ENCODE assay signal across 16 cellular contexts in the genomic region with DNA sequence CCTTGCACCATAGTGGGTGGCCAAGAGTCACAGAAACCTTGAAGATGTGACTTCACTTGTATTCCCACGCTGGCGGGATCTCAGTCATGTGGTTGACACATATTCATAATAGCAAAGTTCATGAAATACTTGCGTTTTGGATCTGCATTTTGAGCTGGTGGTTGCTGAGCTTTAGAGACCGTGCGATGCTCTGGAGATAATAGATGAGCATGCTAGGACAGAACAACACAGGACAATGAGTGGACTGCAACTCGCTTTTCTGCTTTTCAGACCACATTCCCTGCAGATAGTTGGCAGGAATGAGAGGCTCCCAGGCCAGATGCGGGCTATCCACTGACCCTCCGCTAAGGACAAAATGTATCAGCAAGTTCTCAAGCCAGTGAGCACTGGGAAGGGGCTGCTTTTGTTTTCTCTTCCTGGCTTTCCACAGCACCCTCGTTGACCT. TPM values are rescaled to one million over a fixed set of nuclear protein-coding genes. Genes with fewer than 3 reads are reported as not detected.
DNase-seq lines count a peak whose midpoint lies in the region; ATAC-seq and TF ChIP-seq lines count a peak whose summit lies in the region.
"Had no signal": no experiment of that assay in that cellular context is flagged by ENCODE, and none has a peak within 500 bp of the region (broad histone marks: within the 10 kb centered on the region; RNA-seq: fewer than 3 reads in every experiment).

No MANE protein-coding gene starts in this region.

- no peak overlapping the region for H2AK9ac ChIP-seq in IMR-90 (replicated peaks; ENCODE audit: low read depth, low read length, poor library complexity)

- CTCF ChIA-PET in IMR-90 (lab: Yijun Ruan, JAX): no interaction called here

- H3K4me1 ChIP-seq in IMR-90 (ENCODE audit: control insufficient read depth, insufficient read depth, low read length): peaks cover 9% of the 10 kb centered on the region
- peaks cover 0 to 14% of the 10 kb centered on the region in 2 donors for H3K4me1 ChIP-seq in right atrium auricular region
- H3K4me1 ChIP-seq in testis: peaks cover 37% of the 10 kb centered on the region

- no peak overlapping the region for H3K4ac ChIP-seq in IMR-90 (ENCODE audit: low read depth, low read length)

- H3K9ac ChIP-seq in IMR-90 (ENCODE audit: low read depth, low read length): no peak overlapping the region

- H3K27me3 ChIP-seq in IMR-90 (ENCODE audit: control insufficient read depth, insufficient read depth, low read length) (no peaks in the 10 kb centered on the region; the same call in 1 of the 2 replicates), brain microvascular endothelial cell (replicated peaks) (no peaks in the 10 kb centered on the region), right atrium auricular region (no peaks in the 10 kb centered on the region), testis (no peaks in the 10 kb centered on the region), H7 (ENCODE audit: control insufficient read depth, insufficient read depth, low read length) (no peaks in the 10 kb centered on the region)

- DNase-seq in IMR-90: no peak
- peak; percentile 28 for DNase-seq in brain microvascular endothelial cell
- peak; percentile 59 for DNase-seq in right atrium auricular region (ENCODE audit: low spot score)
- DNase-seq in testis: peak; percentile 51
- no peak for DNase-seq in amygdala (lab: John Stamatoyannopoulos, UW)
- DNase-seq in H7: no peak
- no peak for DNase-seq in SW 1271 (lab: John Stamatoyannopoulos, UW)
- DNase-seq: activated T-cell treated with anti-CD3 and anti-CD28 coated beads, Interleukin-2, amount 50 U/mL, for 4 hours; amniotic stem cell; CD4-positive, alpha-beta T cell; Kasumi-1; mesendoderm; NCI-H748 treated with DMSO at 0.1 percent for 48 hours; substantia nigra had no signal

- no peak overlapping the region for H3K23ac ChIP-seq in IMR-90 (ENCODE audit: low read depth, low read length)

- no peak overlapping the region for H2BK20ac ChIP-seq in IMR-90 (ENCODE audit: low read depth, low read length)

- dilution Hi-C loops in IMR-90 (cut with HindIII; ENCODE audit: low sequenced_read_pairs, unreplicated experiment): no loop called here

- H3K14ac ChIP-seq in IMR-90 (replicated peaks; ENCODE audit: low read depth, low read length): 0 out of 2 replicates have a peak overlapping the region, but pooled peaks have one; percentile 15

- H4K8ac ChIP-seq in IMR-90 (ENCODE audit: low read depth in 2 of 2, low read length in 2 of 2): no peak overlapping the region

- no peak for TF ChIP-seq RAD21 in IMR-90 (IDR thresholded peaks at IDR 0.05; ENCODE audit: low read length)

- no peak for ATAC-seq in IMR-90 (ENCODE audit: low read depth)

- BruUV-seq in IMR-90 (replicated peaks; lab: Mats Ljungman, UMichigan): no TSS peak

- H3K79me1 ChIP-seq in IMR-90 (ENCODE audit: low read depth in 1 of 2, low read length in 2 of 2): no peaks in the 10 kb centered on the region

- H2BK120ac ChIP-seq in IMR-90 (ENCODE audit: low read depth, low read length): no peak overlapping the region

- peak overlapping the region; percentile 41; the same call in 1 of the 3 replicates for H2BK15ac ChIP-seq in IMR-90 (ENCODE audit: low read depth, low read length)

- H3K4me2 ChIP-seq in IMR-90 (ENCODE audit: low read depth, low read length): no peak overlapping the region

- in situ Hi-C loops in IMR-90 (cut with MboI; ENCODE audit: low sequenced_read_pairs): no loop called here
- in situ Hi-C loops in brain microvascular endothelial cell (cut with HindIII; ENCODE audit: low pct_ligation_motif_present, low sequenced_read_pairs): no loop called here

- POLR2A ChIA-PET in IMR-90 (lab: Charles Lee; ENCODE audit: unreplicated experiment): no interaction called here

- H3K36me3 ChIP-seq in IMR-90 (ENCODE audit: control insufficient read depth, insufficient read depth, low read length) (no peaks in the 10 kb centered on the region), brain microvascular endothelial cell (replicated peaks) (no peaks in the 10 kb centered on the region), right atrium auricular region (no peaks in the 10 kb centered on the region), testis (ENCODE audit: low read depth, missing control alignments) (no peaks in the 10 kb centered on the region), H7 (replicated peaks; ENCODE audit: control insufficient read depth, insufficient read depth, low read length) (no peaks in the 10 kb centered on the region)

- H3K9me1 ChIP-seq in IMR-90 (ENCODE audit: insufficient read depth, low read length): peaks cover 7% of the 10 kb centered on the region; the same call in 1 of the 2 replicates

- H3K27ac ChIP-seq in IMR-90 (ENCODE audit: insufficient read depth, low read length) (no peak overlapping the region), brain microvascular endothelial cell (peak overlapping the region; percentile 82), right atrium auricular region (peak overlapping the region; percentile 38 to 62), testis (peak overlapping the region in 1 of 2 donors; percentile 73)

- TF ChIP-seq CTCF in IMR-90 (conservative IDR thresholded peaks at IDR 0.05; ENCODE audit: low read depth, low read length) (no peak), brain microvascular endothelial cell (IDR thresholded peaks at IDR 0.05; ENCODE audit: low read depth, low read length, missing control alignments) (no peak), right atrium auricular region (IDR thresholded peaks at IDR 0.05) (no peak), testis (IDR thresholded peaks at IDR 0.05) (no peak)

- H4K5ac ChIP-seq in IMR-90 (ENCODE audit: low read depth, low read length): 0 out of 2 replicates have a peak overlapping the region, but pooled peaks have one; percentile 8

- TF ChIP-seq POLR2A in IMR-90 (IDR thresholded peaks at IDR 0.05; ENCODE audit: low read depth, low read length) (no peak), testis (IDR thresholded peaks at IDR 0.05) (no peak)

- intact Hi-C loops in IMR-90 (cut with micrococcal nuclease): no loop called here
- intact Hi-C loops in testis (cut with DNase I; ENCODE audit: low total_unique reads): loop anchor here (10.0 kb wide), 1 partner anchor 63 kb away; no protein-coding TSS in a partner anchor

- H2AFZ ChIP-seq in IMR-90 (replicated peaks; ENCODE audit: low read length, poor library complexity): no peak overlapping the region

- H4K20me1 ChIP-seq in IMR-90 (ENCODE audit: insufficient read depth, low read length): no peaks in the 10 kb centered on the region

- no peak overlapping the region for H4K91ac ChIP-seq in IMR-90 (ENCODE audit: insufficient read depth, low read depth, low read length)

- H3K4me3 ChIP-seq in IMR-90 (ENCODE audit: insufficient read depth, low read depth, low read length) (no peak overlapping the region), brain microvascular endothelial cell (ENCODE audit: low read depth, low read length) (no peak overlapping the region), right atrium auricular region (no peak overlapping the region), testis (no peak overlapping the region), H7 (ENCODE audit: insufficient read depth, low read depth, low read length) (no peak overlapping the region)

- H3K56ac ChIP-seq in IMR-90 (ENCODE audit: extremely low read depth, insufficient read depth, low read length): no peak overlapping the region

- H2AK5ac ChIP-seq in IMR-90 (ENCODE audit: low read depth, low read length): peak overlapping the region; percentile 35; the same call in 1 of the 2 replicates

- 93% methylated on average over 3 of the region's 9 CpGs; no CpG with 5 or more reads in 1 of the 2 experiments for WGBS in IMR-90 (ENCODE audit: extremely low coverage in 2 of 2, insufficient read length in 1 of 2), 2 experiments
- 41 to 60% methylated on average over 9 of the region's 9 CpGs for WGBS in testis, 2 donors

- H3K9me3 ChIP-seq in IMR-90 (ENCODE audit: control insufficient read depth, insufficient read depth, low read length) (no peaks in the 10 kb centered on the region), right atrium auricular region (no peaks in the 10 kb centered on the region), testis (no peaks in the 10 kb centered on the region)

- H2BK5ac ChIP-seq in IMR-90 (ENCODE audit: low read depth, low read length, poor library complexity, severe bottlenecking): no peak overlapping the region

- H3K18ac ChIP-seq in IMR-90 (ENCODE audit: low read depth, low read length): peak overlapping the region; percentile 17; the same call in 1 of the 2 replicates

TF ChIP-seq in IMR-90, 13 proteins besides CTCF, POLR2A, EP300 and RAD21 (continues in another document):
- TF ChIP-seq SMC3 (IDR thresholded peaks at IDR 0.05; ENCODE audit: low read depth, low read length) (no peak), MXI1 (IDR thresholded peaks at IDR 0.05; ENCODE audit: borderline replicate concordance, low read depth, low read length) (no peak)
- TF ChIP-seq, protein P1, sequence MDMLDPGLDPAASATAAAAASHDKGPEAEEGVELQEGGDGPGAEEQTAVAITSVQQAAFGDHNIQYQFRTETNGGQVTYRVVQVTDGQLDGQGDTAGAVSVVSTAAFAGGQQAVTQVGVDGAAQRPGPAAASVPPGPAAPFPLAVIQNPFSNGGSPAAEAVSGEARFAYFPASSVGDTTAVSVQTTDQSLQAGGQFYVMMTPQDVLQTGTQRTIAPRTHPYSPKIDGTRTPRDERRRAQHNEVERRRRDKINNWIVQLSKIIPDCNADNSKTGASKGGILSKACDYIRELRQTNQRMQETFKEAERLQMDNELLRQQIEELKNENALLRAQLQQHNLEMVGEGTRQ (IDR thresholded peaks at IDR 0.05; ENCODE audit: low read depth, low read length): no peak

RNA-seq across cellular contexts. Expression of a gene that starts 13.8 kb away (rescaled TPM):
- 4.4 and 5.0 TPM in 2 replicates for total RNA-seq in IMR-90 (2012; rRNA removed)
- polyA plus RNA-seq in IMR-90 (2012; rRNA removed): 20.4 and 22.8 TPM in 2 replicates
- polyA plus RNA-seq in IMR-90 (2012; cell fraction: cytosol; rRNA removed): 13.5 and 13.6 TPM in 2 replicates
- polyA plus RNA-seq in IMR-90 (2012; cell fraction: nucleus; rRNA removed; ENCODE audit: low replicate concordance): 68.7 and 105 TPM in 2 replicates
- 1 to 10 TPM; 2.2 to 3.0 TPM for total RNA-seq in right atrium auricular region
- 10 to 100 TPM; 15.7 to 16.2 TPM for total RNA-seq in testis
- polyA plus RNA-seq in testis (ENCODE audit: insufficient read depth, low read depth, low replicate concordance): 8.7 TPM
- total RNA-seq in H7 (2014; rRNA removed; shearing (Covaris generic)): 3.4 TPM in 2 replicates

RNA-seq across cellular contexts. Expression of a gene that starts 36.3 kb away (rescaled TPM):
- total RNA-seq in IMR-90 (2012; rRNA removed) (not detected in 2 replicates), right atrium auricular region (not detected), testis (under 1 TPM; 0.16 to 0.31 TPM)
- polyA plus RNA-seq in IMR-90 (2012; rRNA removed) (not detected in 2 replicates), testis (ENCODE audit: insufficient read depth, low read depth, low replicate concordance) (0.26 TPM)
- not detected in 2 replicates for polyA plus RNA-seq in IMR-90 (2012; cell fraction: cytosol; rRNA removed)
- polyA plus RNA-seq in IMR-90 (2012; cell fraction: nucleus; rRNA removed; ENCODE audit: low replicate concordance): not detected in 2 replicates
- not detected in 2 replicates for total RNA-seq in H7 (2014; rRNA removed; shearing (Covaris generic))
- total RNA-seq: activated T-cell treated with anti-CD3 and anti-CD28 coated beads, Interleukin-2, amount 50 U/mL, for 4 hours; CD4-positive, alpha-beta T cell; RPMI7951; T-helper 2 cell treated with Interferon-gamma antibody and Interleukin-4, amounts not matched to agents 100 ng/mL and 5 ng/mL, for 36 hours had no signal

Comparison
In these comparisons a context has a peak if more than half of its experiments do, and no peak if none do; other contexts are left out.
1. DNase-seq: peak in brain microvascular endothelial cell (single experiment), right atrium auricular region (single experiment) and testis (single experiment); none in IMR-90 (single experiment), amygdala (0 of 56), H7 (single experiment) and SW 1271 (0 of 2).